ENCODE assay signal across 8 cellular contexts in the genomic region with DNA sequence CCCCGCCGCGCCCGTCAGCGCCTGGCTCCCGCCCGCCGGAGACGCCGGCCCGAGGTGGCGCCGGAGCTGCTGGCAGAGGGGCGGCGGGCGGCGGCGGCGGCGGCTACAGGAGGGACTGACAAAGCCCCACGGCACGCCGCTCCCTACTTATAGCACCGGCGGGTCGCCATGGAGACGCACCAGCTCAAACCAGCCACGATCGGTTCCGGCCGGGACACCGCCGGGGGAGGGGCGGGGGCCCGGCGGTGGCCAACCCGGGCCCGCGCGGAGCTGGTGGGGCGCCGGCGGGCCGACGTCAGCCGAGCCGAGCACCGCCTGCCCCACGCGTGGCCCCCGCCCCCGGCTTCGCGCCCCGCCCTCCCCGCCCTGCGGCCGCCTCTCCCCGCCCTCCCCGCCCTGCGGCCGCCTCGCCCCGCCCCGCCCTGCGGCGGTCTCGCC. TPM values are rescaled to one million over a fixed set of nuclear protein-coding genes. Genes with fewer than 3 reads are reported as not detected.
A peak's percentile ranks its signal among the peaks of the same experiment; 100 is the strongest.
DNase-seq lines count a peak whose midpoint lies in the region; ATAC-seq and TF ChIP-seq lines count a peak whose summit lies in the region.

A gene (minus strand): TSS at position 120 of the 438 bp plus-strand sequence. CDS start 3,295 bp downstream, outside the sequence.

- peak within 1 kb of the TSS; percentile 79 for H3K4me3 ChIP-seq in lower lobe of right lung

- peak within 1 kb of the TSS; percentile 95 for H3K27ac ChIP-seq in lower lobe of right lung

- TF ChIP-seq CTCF in lower lobe of right lung (IDR thresholded peaks at IDR 0.05) = no peak

- peaks cover 17% of the 10 kb centered on the region for H3K36me3 ChIP-seq in lower lobe of right lung

- intact Hi-C loops in lower lobe of right lung (cut with DNase I) = no loop called here

- H3K27me3 ChIP-seq in lower lobe of right lung (ENCODE audit: low read depth) = no peaks in the 10 kb centered on the region

- DNase-seq in C1 segment of cervical spinal cord (lab: John Stamatoyannopoulos, UW) = peak; percentile 80 to 98 (median 94)
- DNase-seq in NCI-H774 (lab: John Stamatoyannopoulos, UW) = peak; percentile 98
- peak; percentile 98 to 99 for DNase-seq in activated CD4-positive, alpha-beta T cell treated with anti-CD3 and anti-CD28 coated beads, Interleukin-2, amount 50 U/mL, for 4 hours
- peak; percentile 81 to 93 for DNase-seq in dermis microvascular lymphatic vessel endothelial cell (ENCODE audit: low read depth in 2 of 2)
- peak; percentile 98 for DNase-seq in lower lobe of right lung
- peak; percentile 97 to 98 (median 98) for DNase-seq in stimulated activated CD4-positive, alpha-beta T cell treated with anti-CD3 and anti-CD28 coated beads, TNF-alpha, amount 100 ng/mL, for 24 hours (ENCODE audit: low read depth in 3 of 3)

- ATAC-seq in GM19438 (IDR thresholded peaks at IDR 0.05; ENCODE audit: low read depth, unreplicated experiment) (peak; percentile 70), HG03571 (IDR thresholded peaks at IDR 0.05; ENCODE audit: unreplicated experiment) (peak; percentile 65), lower lobe of right lung (peak; percentile 86 to 93)

- no peaks in the 10 kb centered on the region for H3K9me3 ChIP-seq in lower lobe of right lung

- peaks cover 43% of the 10 kb centered on the region for H3K4me1 ChIP-seq in lower lobe of right lung

RNA-seq across cellular contexts. Expression of the gene that starts here (rescaled TPM):
- 36.8 and 71.6 TPM in 2 replicates for total RNA-seq in dermis microvascular lymphatic vessel endothelial cell
- total RNA-seq in lower lobe of right lung = 30.1 TPM

Comparison
In these comparisons a context has a peak if more than half of its experiments do, and no peak if none do; other contexts are left out.
1. Peak in every context shown above with its lines: DNase-seq, ATAC-seq, H3K4me3 ChIP-seq and H3K27ac ChIP-seq.